In genomic region chr1:170156594-170156993, GRCh38 we compare ENCODE assay signal across 26 cellular contexts. TPM values are rescaled to one million over a fixed set of nuclear protein-coding genes. Genes with fewer than 3 reads are reported as not detected.
"Had no signal": no experiment of that assay in that cellular context is flagged by ENCODE, and none has a peak within 500 bp of the region (broad histone marks: within the 10 kb centered on the region; RNA-seq: fewer than 3 reads in every experiment).

No MANE protein-coding gene starts in this region.

- H3K27ac ChIP-seq: hepatocyte, neutrophil, spleen, testis, tibial nerve had no signal

- ATAC-seq: left colon; left ventricle myocardium superior; naive thymus-derived CD4-positive, alpha-beta T cell; sciatic nerve; stimulated activated memory B cell treated with anti-CD40 and anti-IgM and Interleukin-4, amounts not matched to agents 10 μg/mL and 1 μg/mL and 100 μg/mL, for 72 hours had no signal

- DNase-seq: dermis blood vessel endothelial cell; foreskin melanocyte; head of caudate nucleus; kidney; left colon; left ventricle myocardium superior; mesenchymal stem cell; naive thymus-derived CD4-positive, alpha-beta T cell; nephron progenitor cell; posterior cingulate gyrus; spleen; stimulated activated CD4-positive, alpha-beta T cell treated with anti-CD3 and anti-CD28 coated beads, Interleukin-15, amount 100 ng/mL, for 24 hours; stimulated activated CD4-positive, alpha-beta T cell treated with anti-CD3 and anti-CD28 coated beads, Interleukin-1b, Interleukin-23, amount 100 ng/mL, for 48 hours; stimulated activated CD4-positive, alpha-beta T cell treated with anti-CD3 and anti-CD28 coated beads, Interleukin-4, amount 100 ng/mL, for 24 hours; testis had no signal

- H3K4me3 ChIP-seq: hepatocyte, lung, spleen, testis, tibial nerve had no signal

- H3K36me3 Mint-ChIP-seq: stimulated activated memory B cell treated with anti-CD40 and anti-IgM and Interleukin-4, amounts not matched to agents 10 μg/mL and 1 μg/mL and 100 μg/mL, for 72 hours had no signal

- H3K4me1 ChIP-seq: spleen, testis, tibial nerve had no signal

- H3K4me2 ChIP-seq: hepatocyte had no signal

- H3K36me3 ChIP-seq: neutrophil, spleen, tibial nerve had no signal

- H3K79me2 ChIP-seq: hepatocyte had no signal

- H3K27ac Mint-ChIP-seq: naive thymus-derived CD4-positive, alpha-beta T cell; nephron progenitor cell; stimulated activated memory B cell treated with anti-CD40 and anti-IgM and Interleukin-4, amounts not matched to agents 10 μg/mL and 1 μg/mL and 100 μg/mL, for 72 hours; stimulated activated naive CD8-positive, alpha-beta T cell treated with anti-CD3 and anti-CD28 coated beads, Interleukin-15, Interleukin-2, amounts not matched to agents 100 ng/mL and 50 ng/mL, for 24 hours had no signal

- H3K4me1 Mint-ChIP-seq: naive thymus-derived CD4-positive, alpha-beta T cell; nephron progenitor cell; stimulated activated memory B cell treated with anti-CD40 and anti-IgM and Interleukin-4, amounts not matched to agents 10 μg/mL and 1 μg/mL and 100 μg/mL, for 72 hours had no signal

- H3K27me3 ChIP-seq: hepatocyte, neutrophil, spleen, testis, tibial nerve had no signal

- H3K4me3 Mint-ChIP-seq: naive thymus-derived CD4-positive, alpha-beta T cell; nephron progenitor cell; stimulated activated memory B cell treated with anti-CD40 and anti-IgM and Interleukin-4, amounts not matched to agents 10 μg/mL and 1 μg/mL and 100 μg/mL, for 72 hours; stimulated activated naive CD8-positive, alpha-beta T cell treated with anti-CD3 and anti-CD28 coated beads, Interleukin-15, Interleukin-2, amounts not matched to agents 100 ng/mL and 50 ng/mL, for 24 hours had no signal

RNA-seq across cellular contexts. Expression of gene NTMT2, which starts 10.8 kb away (rescaled TPM):
- total RNA-seq: dermis blood vessel endothelial cell; epithelial cell of proximal tubule; hepatocyte; kidney; left colon; lung; naive thymus-derived CD4-positive, alpha-beta T cell; osteoblast; pulmonary artery endothelial cell; sciatic nerve; spleen; tibial nerve had no signal
- polyA plus RNA-seq: hepatocyte; lung; naive thymus-derived CD4-positive, alpha-beta T cell; spleen; urinary bladder had no signal
